2 cellular contexts compared by ENCODE assay signal in the genomic region with DNA sequence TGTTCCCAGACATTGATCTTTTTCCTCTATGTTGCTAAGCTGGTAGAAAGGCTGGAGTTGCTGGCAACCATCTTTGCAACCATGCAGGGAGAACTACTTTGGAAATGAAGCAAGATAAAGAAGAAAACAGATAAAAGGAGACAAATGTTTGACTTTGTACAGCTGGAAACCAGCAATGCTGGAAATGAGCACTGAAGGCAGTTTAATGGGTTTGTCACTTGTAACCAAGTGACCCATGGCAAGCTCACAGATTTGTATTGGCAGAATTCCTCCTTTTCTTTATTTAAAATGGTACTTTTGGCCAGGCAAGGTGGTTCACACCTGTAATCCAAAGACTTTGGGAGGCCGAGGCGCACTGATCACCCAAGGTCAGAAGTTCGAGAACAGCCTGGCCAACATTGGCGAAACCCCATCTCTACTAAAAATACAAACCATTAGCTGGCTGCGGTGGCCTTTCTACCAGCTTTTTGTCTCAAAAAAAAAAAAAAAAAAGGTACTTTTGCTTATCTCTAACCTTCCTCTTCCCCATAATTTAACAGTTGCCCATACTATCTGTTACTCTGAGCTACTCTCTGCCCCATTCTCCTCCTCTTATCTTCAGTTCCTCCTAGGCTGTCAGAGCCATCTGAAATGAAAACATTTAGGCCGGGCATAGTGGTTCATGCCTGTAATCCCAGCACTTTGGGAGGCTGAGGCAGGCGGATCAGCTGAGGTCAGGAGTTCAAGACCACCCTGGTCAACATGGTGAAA.
TF ChIP-seq lines count a peak whose summit lies in the region.

No MANE protein-coding gene starts in this region.

TF ChIP-seq in K562, 482 proteins besides CTCF, POLR2A, EP300 and RAD21 (continues in another document):
- TF ChIP-seq, protein P1, sequence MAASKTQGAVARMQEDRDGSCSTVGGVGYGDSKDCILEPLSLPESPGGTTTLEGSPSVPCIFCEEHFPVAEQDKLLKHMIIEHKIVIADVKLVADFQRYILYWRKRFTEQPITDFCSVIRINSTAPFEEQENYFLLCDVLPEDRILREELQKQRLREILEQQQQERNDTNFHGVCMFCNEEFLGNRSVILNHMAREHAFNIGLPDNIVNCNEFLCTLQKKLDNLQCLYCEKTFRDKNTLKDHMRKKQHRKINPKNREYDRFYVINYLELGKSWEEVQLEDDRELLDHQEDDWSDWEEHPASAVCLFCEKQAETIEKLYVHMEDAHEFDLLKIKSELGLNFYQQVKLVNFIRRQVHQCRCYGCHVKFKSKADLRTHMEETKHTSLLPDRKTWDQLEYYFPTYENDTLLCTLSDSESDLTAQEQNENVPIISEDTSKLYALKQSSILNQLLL (CRISPR knock-in tag; IDR thresholded peaks at IDR 0.05; ENCODE audit: borderline replicate concordance) = no peak
- TF ChIP-seq SPI1 (IDR thresholded peaks at IDR 0.05; ENCODE audit: borderline replicate concordance, low read depth, low read length) (peak; percentile 32; the same call in 1 of the 2 replicates), NCOA1 (IDR thresholded peaks at IDR 0.05; ENCODE audit: low read depth) (no peak), ZFP36 (IDR thresholded peaks at IDR 0.05; ENCODE audit: low read depth, low read length, partially characterized antibody) (no peak), ARID1B (IDR thresholded peaks at IDR 0.05) (peak; percentile 49), RREB1 (CRISPR knock-in tag; IDR thresholded peaks at IDR 0.05) (no peak), DPF2 (IDR thresholded peaks at IDR 0.05) (peak; percentile 48; the same call in 1 of the 2 replicates), FOXJ2 (tag; IDR thresholded peaks at IDR 0.05) (no peak), MTA2 (IDR thresholded peaks at IDR 0.05; ENCODE audit: low read depth) (no peak), CBX2 (IDR thresholded peaks at IDR 0.05; ENCODE audit: insufficient read depth, low read length, poor library complexity, severe bottlenecking) (no peak), NR2F6 (CRISPR knock-in tag; IDR thresholded peaks at IDR 0.05) (no peak), ZNF589 (CRISPR knock-in tag; IDR thresholded peaks at IDR 0.05; ENCODE audit: low read depth) (peak; percentile 64; the same call in 1 of the 2 replicates), FOSL1 (tag; conservative IDR thresholded peaks at IDR 0.05) (no peak), HOXB6 (CRISPR knock-in tag; IDR thresholded peaks at IDR 0.05; ENCODE audit: borderline replicate concordance) (no peak), ZNF384 (IDR thresholded peaks at IDR 0.05; ENCODE audit: low read depth, low read length) (peak; percentile 74), CBFA2T3 (IDR thresholded peaks at IDR 0.05) (peak; percentile 61), MEIS2 (IDR thresholded peaks at IDR 0.05; ENCODE audit: partially characterized antibody) (peak; percentile 43), NFRKB (IDR thresholded peaks at IDR 0.05; ENCODE audit: low read depth) (no peak), ZNF766 (CRISPR knock-in tag; conservative IDR thresholded peaks at IDR 0.05) (0 out of 2 replicates have a peak, but pooled peaks have one; percentile 26), CREB1 (IDR thresholded peaks at IDR 0.05) (no peak), CREB1 (CRISPR knock-in tag; IDR thresholded peaks at IDR 0.05) (no peak), TEAD1 (CRISPR knock-in tag; IDR thresholded peaks at IDR 0.05) (no peak), MEF2A (IDR thresholded peaks at IDR 0.05; ENCODE audit: control insufficient read depth, low read depth, low read length) (no peak), MECOM (CRISPR knock-in tag; IDR thresholded peaks at IDR 0.05) (0 out of 2 replicates have a peak, but pooled peaks have one; percentile 29), PURB (CRISPR knock-in tag; IDR thresholded peaks at IDR 0.05; ENCODE audit: low read depth) (no peak), ARHGAP35 (IDR thresholded peaks at IDR 0.05; ENCODE audit: partially characterized antibody) (no peak)
- TF ChIP-seq, protein P2, sequence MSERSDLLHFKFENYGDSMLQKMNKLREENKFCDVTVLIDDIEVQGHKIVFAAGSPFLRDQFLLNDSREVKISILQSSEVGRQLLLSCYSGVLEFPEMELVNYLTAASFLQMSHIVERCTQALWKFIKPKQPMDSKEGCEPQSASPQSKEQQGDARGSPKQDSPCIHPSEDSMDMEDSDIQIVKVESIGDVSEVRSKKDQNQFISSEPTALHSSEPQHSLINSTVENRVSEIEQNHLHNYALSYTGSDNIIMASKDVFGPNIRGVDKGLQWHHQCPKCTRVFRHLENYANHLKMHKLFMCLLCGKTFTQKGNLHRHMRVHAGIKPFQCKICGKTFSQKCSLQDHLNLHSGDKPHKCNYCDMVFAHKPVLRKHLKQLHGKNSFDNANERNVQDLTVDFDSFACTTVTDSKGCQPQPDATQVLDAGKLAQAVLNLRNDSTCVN (CRISPR knock-in tag; IDR thresholded peaks at IDR 0.05) = no peak

TF ChIP-seq in neural cell, 6 proteins besides CTCF, POLR2A, EP300 and RAD21:
- TF ChIP-seq, protein P3, sequence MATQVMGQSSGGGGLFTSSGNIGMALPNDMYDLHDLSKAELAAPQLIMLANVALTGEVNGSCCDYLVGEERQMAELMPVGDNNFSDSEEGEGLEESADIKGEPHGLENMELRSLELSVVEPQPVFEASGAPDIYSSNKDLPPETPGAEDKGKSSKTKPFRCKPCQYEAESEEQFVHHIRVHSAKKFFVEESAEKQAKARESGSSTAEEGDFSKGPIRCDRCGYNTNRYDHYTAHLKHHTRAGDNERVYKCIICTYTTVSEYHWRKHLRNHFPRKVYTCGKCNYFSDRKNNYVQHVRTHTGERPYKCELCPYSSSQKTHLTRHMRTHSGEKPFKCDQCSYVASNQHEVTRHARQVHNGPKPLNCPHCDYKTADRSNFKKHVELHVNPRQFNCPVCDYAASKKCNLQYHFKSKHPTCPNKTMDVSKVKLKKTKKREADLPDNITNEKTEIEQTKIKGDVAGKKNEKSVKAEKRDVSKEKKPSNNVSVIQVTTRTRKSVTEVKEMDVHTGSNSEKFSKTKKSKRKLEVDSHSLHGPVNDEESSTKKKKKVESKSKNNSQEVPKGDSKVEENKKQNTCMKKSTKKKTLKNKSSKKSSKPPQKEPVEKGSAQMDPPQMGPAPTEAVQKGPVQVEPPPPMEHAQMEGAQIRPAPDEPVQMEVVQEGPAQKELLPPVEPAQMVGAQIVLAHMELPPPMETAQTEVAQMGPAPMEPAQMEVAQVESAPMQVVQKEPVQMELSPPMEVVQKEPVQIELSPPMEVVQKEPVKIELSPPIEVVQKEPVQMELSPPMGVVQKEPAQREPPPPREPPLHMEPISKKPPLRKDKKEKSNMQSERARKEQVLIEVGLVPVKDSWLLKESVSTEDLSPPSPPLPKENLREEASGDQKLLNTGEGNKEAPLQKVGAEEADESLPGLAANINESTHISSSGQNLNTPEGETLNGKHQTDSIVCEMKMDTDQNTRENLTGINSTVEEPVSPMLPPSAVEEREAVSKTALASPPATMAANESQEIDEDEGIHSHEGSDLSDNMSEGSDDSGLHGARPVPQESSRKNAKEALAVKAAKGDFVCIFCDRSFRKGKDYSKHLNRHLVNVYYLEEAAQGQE (IDR thresholded peaks at IDR 0.05; ENCODE audit: borderline replicate concordance) = no peak
- TF ChIP-seq EZH2 (IDR thresholded peaks at IDR 0.05; ENCODE audit: borderline replicate concordance, insufficient read depth, low read length, poor library complexity, severe bottlenecking) (no peak), POLR2AphosphoS5 (IDR thresholded peaks at IDR 0.05) (no peak), SMC3 (conservative IDR thresholded peaks at IDR 0.05; ENCODE audit: poor library complexity) (no peak), MXI1 (conservative IDR thresholded peaks at IDR 0.05; ENCODE audit: poor library complexity, severe bottlenecking) (no peak), TAF1 (IDR thresholded peaks at IDR 0.05; ENCODE audit: low read depth) (no peak)
